1 cellular context compared by ENCODE assay signal in the genomic region with DNA sequence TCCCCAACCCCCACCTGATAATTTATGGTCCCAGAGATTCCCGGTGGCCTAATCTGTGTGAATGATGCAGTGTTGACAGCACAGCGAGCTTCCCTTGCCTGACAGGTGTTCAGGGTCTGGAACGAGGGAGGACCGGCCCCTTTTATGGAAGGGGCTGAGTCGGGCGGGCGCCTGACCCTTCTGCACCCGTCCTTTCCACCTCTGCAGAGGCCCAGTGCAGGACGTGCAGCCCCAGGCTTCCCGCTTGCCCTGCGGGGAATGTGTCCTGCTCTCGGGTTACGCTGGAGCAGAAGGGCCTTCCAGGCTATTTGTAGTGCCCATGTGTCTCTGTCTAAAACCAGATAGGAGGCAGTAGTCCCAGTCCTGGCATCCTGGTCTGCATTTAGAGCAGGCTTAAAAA.
TF ChIP-seq lines count a peak whose summit lies in the region.

No MANE protein-coding gene starts in this region.

TF ChIP-seq in K562, 482 proteins besides CTCF, POLR2A, EP300 and RAD21:
- TF ChIP-seq, protein P1, sequence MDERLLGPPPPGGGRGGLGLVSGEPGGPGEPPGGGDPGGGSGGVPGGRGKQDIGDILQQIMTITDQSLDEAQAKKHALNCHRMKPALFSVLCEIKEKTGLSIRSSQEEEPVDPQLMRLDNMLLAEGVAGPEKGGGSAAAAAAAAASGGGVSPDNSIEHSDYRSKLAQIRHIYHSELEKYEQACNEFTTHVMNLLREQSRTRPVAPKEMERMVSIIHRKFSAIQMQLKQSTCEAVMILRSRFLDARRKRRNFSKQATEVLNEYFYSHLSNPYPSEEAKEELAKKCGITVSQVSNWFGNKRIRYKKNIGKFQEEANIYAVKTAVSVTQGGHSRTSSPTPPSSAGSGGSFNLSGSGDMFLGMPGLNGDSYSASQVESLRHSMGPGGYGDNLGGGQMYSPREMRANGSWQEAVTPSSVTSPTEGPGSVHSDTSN (CRISPR knock-in tag; IDR thresholded peaks at IDR 0.05; ENCODE audit: low read depth): no peak
- TF ChIP-seq, protein P1 (tag; conservative IDR thresholded peaks at IDR 0.05; ENCODE audit: low read depth): peak; percentile 39; the same call in 1 of the 2 replicates
- TF ChIP-seq FOXK1 (CRISPR knock-in tag; IDR thresholded peaks at IDR 0.05; ENCODE audit: borderline replicate concordance) (no peak), MEIS2 (IDR thresholded peaks at IDR 0.05; ENCODE audit: partially characterized antibody) (peak; percentile 50)
